In genomic region chr2:224252601-224253000, GRCh38 we compare ENCODE assay signal across 20 cellular contexts.
DNase-seq lines count a peak whose midpoint lies in the region; TF ChIP-seq lines count a peak whose summit lies in the region.
"Had no signal": no experiment of that assay in that cellular context is flagged by ENCODE, and none has a peak within 500 bp of the region (broad histone marks: within the 10 kb centered on the region; RNA-seq: fewer than 3 reads in every experiment).

No MANE protein-coding gene starts in this region.

- H3K27ac ChIP-seq in MM.1S (ENCODE audit: low read length) (no peak overlapping the region), Karpas-422 (ENCODE audit: low read length) (no peak overlapping the region)
- H3K27ac ChIP-seq: gastroesophageal sphincter, pancreas, right atrium auricular region, uterus had no signal

- TF ChIP-seq CTCF in MM.1S (IDR thresholded peaks at IDR 0.05; ENCODE audit: low read length), result no peak

- H3K4me2 ChIP-seq in MM.1S (ENCODE audit: low read depth, low read length) (no peak overlapping the region), Karpas-422 (ENCODE audit: low read depth, low read length, poor library complexity, severe bottlenecking) (no peak overlapping the region)

- H3K36me3 ChIP-seq in MM.1S (replicated peaks; ENCODE audit: insufficient read depth, low read length), result no peaks in the 10 kb centered on the region
- H3K36me3 ChIP-seq in Karpas-422 (ENCODE audit: insufficient read depth, low read length), result no peaks in the 10 kb centered on the region
- H3K36me3 ChIP-seq: gastroesophageal sphincter, HAP-1, pancreas, right atrium auricular region, uterus had no signal

- no peaks in the 10 kb centered on the region for H3F3A ChIP-seq in MM.1S (ENCODE audit: insufficient read depth, low read length)

- no peaks in the 10 kb centered on the region for H3K27me3 ChIP-seq in MM.1S (replicated peaks; ENCODE audit: insufficient read depth, low read length)
- no peaks in the 10 kb centered on the region for H3K27me3 ChIP-seq in Karpas-422 (ENCODE audit: low read length)
- H3K27me3 ChIP-seq: gastroesophageal sphincter, pancreas, right atrium auricular region, uterus had no signal

- H3K79me2 ChIP-seq in MM.1S (ENCODE audit: low read length), result no peaks in the 10 kb centered on the region
- H3K79me2 ChIP-seq in Karpas-422 (ENCODE audit: low read length), result no peaks in the 10 kb centered on the region

- no peak overlapping the region for H2AFZ ChIP-seq in MM.1S (ENCODE audit: low read length)
- H2AFZ ChIP-seq in Karpas-422 (ENCODE audit: low read length), result no peak overlapping the region

- H3K9me3 ChIP-seq in MM.1S (replicated peaks; ENCODE audit: insufficient read depth, low read length) (no peaks in the 10 kb centered on the region), Karpas-422 (ENCODE audit: low read length) (no peaks in the 10 kb centered on the region)
- H3K9me3 ChIP-seq: gastroesophageal sphincter, HAP-1, pancreas, right atrium auricular region, uterus had no signal

- H3K9ac ChIP-seq in MM.1S (ENCODE audit: low read length), result no peak overlapping the region
- H3K9ac ChIP-seq in Karpas-422 (ENCODE audit: low read length), result no peak overlapping the region

- DNase-seq in EH (ENCODE audit: low read depth) (peak; percentile 76), RPMI7951 (ENCODE audit: low read depth) (peak; percentile 41), fibroblast of peridontal ligament (ENCODE audit: extremely low read depth) (peak; percentile 94), stromal cell of bone marrow (ENCODE audit: low read depth) (peak; percentile 54), MM.1S (no peak), NCI-H1105 (lab: John Stamatoyannopoulos, UW) (no peak), Karpas-422 (no peak)
- DNase-seq: activated CD4-positive, alpha-beta T cell treated with anti-CD3 and anti-CD28 coated beads, Interleukin-2, amount 10 ng/mL, durations not matched to agents 7 days and 5 days; DMS53; NCI-H1105 treated with DMSO at 0.1 percent for 48 hours; NCI-H2081; NCI-H774; pancreas; stimulated activated CD4-positive, alpha-beta T cell treated with anti-CD3 and anti-CD28 coated beads, Interleukin-12 subunit alpha, Interleukin-12 subunit beta, amount 100 ng/mL, for 4 hours; stimulated activated CD4-positive, alpha-beta T cell treated with anti-CD3 and anti-CD28 coated beads, Interleukin-4, amount 100 ng/mL, for 24 hours; stimulated activated naive B cell treated with anti-CD40 and anti-IgM and Interleukin-4, amounts not matched to agents 10 μg/mL and 1 μg/mL and 100 μg/mL, for 72 hours; uterus had no signal

- H4K20me1 ChIP-seq in MM.1S (ENCODE audit: insufficient read depth, low read length), result no peaks in the 10 kb centered on the region
- no peaks in the 10 kb centered on the region for H4K20me1 ChIP-seq in Karpas-422 (ENCODE audit: insufficient read depth, low read depth, low read length)

- no peaks in the 10 kb centered on the region for H3K9me2 ChIP-seq in MM.1S (replicated peaks; ENCODE audit: insufficient read depth, low read length)
- no peaks in the 10 kb centered on the region for H3K9me2 ChIP-seq in Karpas-422 (replicated peaks; ENCODE audit: insufficient read depth, low read length)

- no peak overlapping the region for H3K4me3 ChIP-seq in MM.1S (ENCODE audit: low read length)
- no peak overlapping the region for H3K4me3 ChIP-seq in Karpas-422 (ENCODE audit: low read length)
- H3K4me3 ChIP-seq: gastroesophageal sphincter, HAP-1, pancreas, right atrium auricular region, uterus had no signal

- no peaks in the 10 kb centered on the region for H3K4me1 ChIP-seq in MM.1S (ENCODE audit: low read length)
- no peaks in the 10 kb centered on the region for H3K4me1 ChIP-seq in Karpas-422 (ENCODE audit: low read length)
- H3K4me1 ChIP-seq: gastroesophageal sphincter, HAP-1, right atrium auricular region, uterus had no signal

Comparison
In these comparisons a context has a peak if more than half of its experiments do, and no peak if none do; other contexts are left out.
1. DNase-seq: peak in EH (single experiment), RPMI7951 (single experiment), fibroblast of peridontal ligament (single experiment) and stromal cell of bone marrow (single experiment); none in MM.1S (single experiment), NCI-H1105 (single experiment) and Karpas-422 (single experiment).